Comparison of ENCODE assay signal across 19 cellular contexts in the genomic region with DNA sequence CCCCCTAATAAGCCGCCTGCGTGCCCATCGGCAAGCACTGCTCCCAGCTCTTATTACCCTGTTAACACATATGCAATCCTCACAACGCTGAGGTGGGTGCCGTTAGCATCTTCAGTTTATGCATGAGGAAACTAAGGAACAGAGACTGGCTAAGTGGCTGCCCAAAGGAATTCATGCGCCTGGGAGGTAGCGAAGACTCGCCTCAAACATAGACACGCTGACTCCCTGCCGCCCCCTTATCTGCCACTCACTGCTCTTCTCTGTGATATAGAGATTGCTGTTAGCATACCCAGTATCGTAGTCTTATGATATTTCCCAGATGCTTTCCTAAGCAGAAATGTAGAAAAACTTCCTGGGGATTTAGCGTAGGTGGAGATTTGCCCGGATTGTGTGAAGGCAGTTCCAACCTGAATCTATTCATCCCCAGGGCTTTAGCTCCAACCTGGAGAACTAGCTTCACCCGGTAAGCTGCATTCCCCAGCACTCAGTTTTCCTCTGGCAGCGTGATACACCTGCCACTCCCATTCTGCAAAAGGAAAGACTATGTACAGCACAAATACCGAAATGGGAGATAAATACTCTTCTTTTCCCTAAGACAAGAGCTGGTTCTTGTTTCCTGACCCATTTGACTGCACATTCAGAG. TPM values are rescaled to one million over a fixed set of nuclear protein-coding genes. Genes with fewer than 3 reads are reported as not detected.
DNase-seq lines count a peak whose midpoint lies in the region; ATAC-seq, FAIRE-seq and TF ChIP-seq lines count a peak whose summit lies in the region.
"Had no signal": no experiment of that assay in that cellular context is flagged by ENCODE, and none has a peak within 500 bp of the region (broad histone marks: within the 10 kb centered on the region; RNA-seq: fewer than 3 reads in every experiment).

No MANE protein-coding gene starts in this region.

- ATAC-seq in HG03135 (IDR thresholded peaks at IDR 0.05; ENCODE audit: unreplicated experiment), result no peak
- no peak for ATAC-seq in GM19395 (IDR thresholded peaks at IDR 0.05; ENCODE audit: unreplicated experiment)
- ATAC-seq in HG02981 (IDR thresholded peaks at IDR 0.05; ENCODE audit: unreplicated experiment), result no peak
- ATAC-seq: CD8-positive, alpha-beta T cell had no signal

- H2BK12ac ChIP-seq in H1 (ENCODE audit: low read depth, low read length), result no peak overlapping the region

- no peak overlapping the region for H2BK120ac ChIP-seq in H1 (replicated peaks; ENCODE audit: low read depth, low read length)

- CTCF ChIA-PET in H1 (lab: Charles Lee; ENCODE audit: partially characterized antibody), result interaction anchor here (0.9 to 1.0 kb wide), 2 partner anchors 18 to 37 kb away, joined by 3 to 4 read pairs; no protein-coding TSS in a partner anchor

- H4K5ac ChIP-seq in H1 (ENCODE audit: insufficient read length, low read depth, low read length), result no peak overlapping the region

- no peak overlapping the region for H3K9ac ChIP-seq in H1 (replicated peaks in 1 of 4; ENCODE audit: extremely low read depth in 1 of 4, low read depth in 3 of 4, low read length in 3 of 4)
- no peak overlapping the region for H3K9ac ChIP-seq in neural cell (ENCODE audit: low read length)
- H3K9ac ChIP-seq: BLaER1 treated with 17β-estradiol and CSF1 and Interleukin-3, amounts not matched to agents 10 nM and 100 nM had no signal

- TF ChIP-seq POLR2A in H1 (IDR thresholded peaks at IDR 0.05; ENCODE audit: control extremely low read depth in 1 of 2, low read depth in 2 of 2, low read length in 2 of 2), result no peak

- no peak for TF ChIP-seq EP300 in H1 (IDR thresholded peaks at IDR 0.05; ENCODE audit: borderline replicate concordance in 1 of 2, low read depth in 2 of 2, low read length in 2 of 2)
- TF ChIP-seq EP300 in neural cell (conservative IDR thresholded peaks at IDR 0.05; ENCODE audit: poor library complexity, severe bottlenecking), result no peak

- H2BK5ac ChIP-seq in H1 (ENCODE audit: low read depth, low read length), result no peak overlapping the region

- H3K36me3 ChIP-seq in H1 (ENCODE audit: control insufficient read depth in 2 of 4, insufficient read depth in 4 of 4, low read length in 3 of 4) (no peaks in the 10 kb centered on the region), neural cell (ENCODE audit: insufficient read depth, low read length) (no peaks in the 10 kb centered on the region)
- H3K36me3 ChIP-seq: BLaER1 treated with 17β-estradiol and CSF1 and Interleukin-3, amounts not matched to agents 10 nM and 100 nM had no signal

- no peaks in the 10 kb centered on the region for H3K27me3 Mint-ChIP-seq in type B pancreatic cell

- no peak overlapping the region for H3K4ac ChIP-seq in H1 (replicated peaks; ENCODE audit: insufficient read length, low read depth, low read length)

- H2AK5ac ChIP-seq in H1 (ENCODE audit: low read depth, low read length), result no peak overlapping the region

- H2BK20ac ChIP-seq in H1 (ENCODE audit: low read length), result no peak overlapping the region

- no peak overlapping the region for H2BK15ac ChIP-seq in H1 (ENCODE audit: low read length)

- H3K27me3 ChIP-seq in H1 (replicated peaks in 1 of 4; ENCODE audit: control insufficient read depth in 3 of 4, extremely low read depth in 1 of 4, insufficient read depth in 3 of 4, low read length in 3 of 4), result no peaks in the 10 kb centered on the region
- no peaks in the 10 kb centered on the region for H3K27me3 ChIP-seq in neural cell (ENCODE audit: insufficient read depth, low read depth, low read length)
- H3K27me3 ChIP-seq: BLaER1 treated with 17β-estradiol and CSF1 and Interleukin-3, amounts not matched to agents 10 nM and 100 nM had no signal

- no peaks in the 10 kb centered on the region for H3K36me3 Mint-ChIP-seq in type B pancreatic cell
- H3K36me3 Mint-ChIP-seq: CD8-positive, alpha-beta T cell had no signal

- TF ChIP-seq RAD21 in H1 (IDR thresholded peaks at IDR 0.05 in 1 of 2, conservative IDR thresholded peaks at IDR 0.05 in 1 of 2; ENCODE audit: low read depth in 2 of 2, low read length in 2 of 2), result no peak
- TF ChIP-seq RAD21 in neural cell (conservative IDR thresholded peaks at IDR 0.05), result no peak

- H3F3A ChIP-seq in neural cell (ENCODE audit: insufficient read depth, low read length, poor library complexity, severe bottlenecking), result no peaks in the 10 kb centered on the region

- TF ChIP-seq CTCF in H1 (IDR thresholded peaks at IDR 0.05; ENCODE audit: control extremely low read depth in 1 of 3, insufficient read depth in 1 of 3, low read depth in 1 of 3, low read length in 3 of 3) (no peak), neural cell (IDR thresholded peaks at IDR 0.05; ENCODE audit: poor library complexity, severe bottlenecking) (no peak), type B pancreatic cell (conservative IDR thresholded peaks at IDR 0.05) (no peak)

- no peaks in the 10 kb centered on the region for H3K9me2 ChIP-seq in neural cell (ENCODE audit: insufficient read depth, low read length)

- H3K18ac ChIP-seq in H1 (ENCODE audit: extremely low read depth, low read length), result no peak overlapping the region

- POLR2A ChIA-PET in H1 (lab: Charles Lee; ENCODE audit: partially characterized antibody), result no interaction called here

- no peak overlapping the region for H3K14ac ChIP-seq in H1 (ENCODE audit: insufficient read length)

- H2AFZ ChIP-seq in H1 (ENCODE audit: low read length) (peak overlapping the region; percentile 58), neural cell (ENCODE audit: low read depth, low read length) (no peak overlapping the region)

- WGBS in H1 (ENCODE audit: extremely low coverage in 1 of 2, insufficient coverage in 1 of 2, insufficient read length in 1 of 2, insufficient replicate concordance in 2 of 2, low coverage in 1 of 2, low lambda C conversion rate in 2 of 2, missing lambda C conversion rate in 1 of 2), 2 experiments, result 81% methylated on average over 16 of the region's 16 CpGs; no CpG with 5 or more reads in 1 of the 2 experiments

- H3K9me3 Mint-ChIP-seq in type B pancreatic cell, result no peaks in the 10 kb centered on the region

- no peaks in the 10 kb centered on the region for H3K23me2 ChIP-seq in H1 (ENCODE audit: low read depth, low read length)

- no peak overlapping the region for H3K23ac ChIP-seq in H1 (ENCODE audit: insufficient read length)

- H3K4me3 Mint-ChIP-seq in type B pancreatic cell, result peak overlapping the region; percentile 70
- H3K4me3 Mint-ChIP-seq: CD8-positive, alpha-beta T cell had no signal

- H3K4me1 Mint-ChIP-seq in type B pancreatic cell (ENCODE audit: unreplicated experiment), result peaks cover 13% of the 10 kb centered on the region

- H4K20me1 ChIP-seq in H1 (replicated peaks in 1 of 2; ENCODE audit: control insufficient read depth in 1 of 2, insufficient read depth in 2 of 2, low read length in 2 of 2), result no peaks in the 10 kb centered on the region
- H4K20me1 ChIP-seq in neural cell (ENCODE audit: insufficient read depth), result no peaks in the 10 kb centered on the region
- H4K20me1 ChIP-seq: BLaER1 treated with 17β-estradiol and CSF1 and Interleukin-3, amounts not matched to agents 10 nM and 100 nM had no signal

- no peak overlapping the region; the same call in 1 of the 2 replicates for H4K8ac ChIP-seq in H1 (ENCODE audit: extremely low read depth, insufficient read depth, low read length)

- H3K79me2 ChIP-seq in H1 (ENCODE audit: control insufficient read depth in 1 of 2, insufficient read depth in 2 of 2, low read length in 2 of 2) (no peaks in the 10 kb centered on the region), neural cell (replicated peaks; ENCODE audit: insufficient read depth, low read length) (no peaks in the 10 kb centered on the region)

- DNase-seq in amniotic epithelial cell (ENCODE audit: low read depth), result peak; percentile 15
- no peak for DNase-seq in H1 (ENCODE audit: low read depth in 1 of 2, low spot score in 2 of 2)
- no peak for DNase-seq in type B pancreatic cell (ENCODE audit: extremely low spot score, unreplicated experiment)
- DNase-seq: CD8-positive, alpha-beta T cell; DMS79 treated with DMSO at 0.1 percent for 48 hours; HCEC 1CT; KBM-7; NCI-H1105 treated with DMSO at 0.1 percent for 48 hours; NCI-H1694 treated with DMSO at 0.1 percent for 48 hours; NCI-H774; OCI-M1; SHP77 had no signal

- H3K27ac ChIP-seq in H1 (ENCODE audit: low read depth, low read length) (no peak overlapping the region), neural cell (ENCODE audit: low read length) (no peak overlapping the region)
- H3K27ac ChIP-seq: BLaER1 treated with 17β-estradiol and CSF1 and Interleukin-3, amounts not matched to agents 10 nM and 100 nM; SK-N-MC had no signal

- H3K4me1 ChIP-seq in H1 (replicated peaks in 1 of 4; ENCODE audit: control insufficient read depth in 3 of 4, insufficient read depth in 4 of 4, low read length in 3 of 4), result peaks cover 0 to 5% (median 0%) of the 10 kb centered on the region in 4 experiments; a peak in 1 of 7 replicates

- H4K91ac ChIP-seq in H1 (replicated peaks; ENCODE audit: insufficient read length, low read length), result no peak overlapping the region

- no peak for FAIRE-seq in H1 (lab: Jason Lieb, UNC)
- FAIRE-seq: D721Med had no signal

- H3K4me3 ChIP-seq in H1 (ENCODE audit: extremely low read depth in 1 of 4, insufficient read depth in 2 of 4, low read depth in 3 of 4, low read length in 4 of 4) (no peak overlapping the region), neural cell (ENCODE audit: low read length) (no peak overlapping the region)
- H3K4me3 ChIP-seq: BLaER1 treated with 17β-estradiol and CSF1 and Interleukin-3, amounts not matched to agents 10 nM and 100 nM; SK-N-MC had no signal

- no peaks in the 10 kb centered on the region for H3K79me1 ChIP-seq in H1 (ENCODE audit: low read depth, low read length)

- H3K27ac Mint-ChIP-seq in type B pancreatic cell, result peak overlapping the region; percentile 90
- H3K27ac Mint-ChIP-seq: CD8-positive, alpha-beta T cell had no signal

- H3K9me3 ChIP-seq in H1 (ENCODE audit: insufficient read depth in 2 of 2, low read depth in 1 of 2, low read length in 1 of 2) (no peaks in the 10 kb centered on the region), neural cell (ENCODE audit: low read length) (no peaks in the 10 kb centered on the region)

- no peak overlapping the region for H3K4me2 ChIP-seq in H1 (ENCODE audit: insufficient read depth in 1 of 2, low read depth in 2 of 2, low read length in 2 of 2)
- no peak overlapping the region for H3K4me2 ChIP-seq in neural cell (ENCODE audit: low read length)
- H3K4me2 ChIP-seq: BLaER1 treated with 17β-estradiol and CSF1 and Interleukin-3, amounts not matched to agents 10 nM and 100 nM had no signal

- no peak overlapping the region for H3K56ac ChIP-seq in H1 (replicated peaks; ENCODE audit: insufficient read length, low read depth, low read length)

RNA-seq across cellular contexts. Expression of a gene that starts 23.7 kb away (rescaled TPM):
- 19.3 and 21.3 TPM in 2 replicates for total RNA-seq in H1 (2021; fragmentation: NEBNext Ultra II Directional; extraction: Animal tissue kit (Norgen Biotek cat#: 25700))
- polyA plus RNA-seq in H1 (2011; rRNA removed), result 9.0 and 14.4 TPM in 2 replicates
- polyA plus RNA-seq in H1 (2011; cell fraction: cytosol; rRNA removed), result 16.2 TPM
- polyA plus RNA-seq in H1 (2011; cell fraction: nucleus; rRNA removed), result 5.3 TPM
- 7.7 to 16.6 TPM (median 13.5 TPM) in 4 replicates for polyA plus RNA-seq in H1 (2012, experiment 1 of 2)
- 7.2 TPM for polyA plus RNA-seq in H1 (2012, experiment 2 of 2)
- polyA plus RNA-seq in H1 (2013, experiment 1 of 2), result 17.6 TPM
- polyA plus RNA-seq in H1 (2013, experiment 2 of 2), result 18.2 TPM
- 12.7 TPM in 2 replicates for polyA minus RNA-seq in H1 (2011; rRNA and poly(A)+ RNA removed)
- polyA minus RNA-seq in H1 (2011; cell fraction: cytosol; rRNA and poly(A)+ RNA removed), result 5.8 TPM
- polyA minus RNA-seq in H1 (2011; cell fraction: nucleus; rRNA and poly(A)+ RNA removed), result 15.0 TPM
- polyA plus RNA-seq in neural cell, result 119 and 128 TPM in 2 replicates
- polyA minus RNA-seq in neural cell, result 158 and 200 TPM in 2 replicates
- total RNA-seq in type B pancreatic cell (ENCODE audit: low replicate concordance), result 113 and 204 TPM in 2 replicates
